1 cellular context compared by ENCODE assay signal in the genomic region with DNA sequence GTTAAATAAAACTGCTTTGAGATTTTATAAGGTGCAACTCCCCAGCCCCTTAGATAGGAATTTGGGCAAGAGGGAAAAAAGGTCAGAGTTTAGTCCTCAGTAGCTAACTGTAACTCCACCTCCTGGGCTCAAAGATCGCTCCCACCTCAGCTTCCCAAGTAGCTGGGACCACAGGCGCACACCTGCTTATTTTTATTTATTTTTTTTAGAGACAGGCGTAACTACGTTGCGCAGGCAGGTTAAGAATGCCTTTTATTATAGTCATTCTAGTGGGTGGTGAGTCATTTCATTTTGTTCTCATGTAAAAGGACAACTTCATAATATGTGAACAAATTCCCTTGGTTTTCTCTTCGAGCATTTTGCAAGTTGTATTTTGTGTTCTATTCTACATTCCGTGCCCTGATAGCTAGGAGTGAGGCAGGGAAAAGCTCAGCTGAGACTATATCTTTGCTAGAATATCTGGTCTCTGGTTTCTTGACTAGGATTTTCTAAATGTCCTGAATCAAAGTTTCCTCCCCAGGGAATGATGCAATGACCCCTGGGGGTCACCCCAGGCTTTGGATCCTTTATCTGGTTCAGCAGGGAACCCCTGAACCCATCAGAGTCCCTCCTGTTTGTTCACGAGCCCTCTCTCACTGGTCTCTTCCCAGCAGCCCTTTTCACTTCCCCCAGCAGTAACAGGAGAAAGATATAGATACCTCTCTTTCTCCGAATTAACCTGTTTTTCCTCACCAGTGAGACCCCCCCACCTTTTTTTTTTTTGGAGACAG.
TF ChIP-seq lines count a peak whose summit lies in the region.

No MANE protein-coding gene starts in this region.

TF ChIP-seq in K562, 482 proteins besides CTCF, POLR2A, EP300 and RAD21:
- TF ChIP-seq ADNP (tag; IDR thresholded peaks at IDR 0.05) = no peak
- no peak for TF ChIP-seq CREM (IDR thresholded peaks at IDR 0.05; ENCODE audit: low read depth)
- TF ChIP-seq, protein P1, sequence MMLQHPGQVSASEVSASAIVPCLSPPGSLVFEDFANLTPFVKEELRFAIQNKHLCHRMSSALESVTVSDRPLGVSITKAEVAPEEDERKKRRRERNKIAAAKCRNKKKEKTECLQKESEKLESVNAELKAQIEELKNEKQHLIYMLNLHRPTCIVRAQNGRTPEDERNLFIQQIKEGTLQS (IDR thresholded peaks at IDR 0.05) = peak; percentile 20; the same call in 1 of the 2 replicates
- TF ChIP-seq, protein P1 (CRISPR knock-in tag; conservative IDR thresholded peaks at IDR 0.05) = no peak
- TF ChIP-seq BRCA1 (IDR thresholded peaks at IDR 0.05) = no peak
- no peak for TF ChIP-seq BRCA1 (CRISPR knock-in tag; IDR thresholded peaks at IDR 0.05)
- TF ChIP-seq ZNF717 (CRISPR knock-in tag; IDR thresholded peaks at IDR 0.05) = no peak
